15 cellular contexts compared by ENCODE assay signal in genomic region chr21:15797577-15798363, GRCh38.
DNase-seq lines count a peak whose midpoint lies in the region; ATAC-seq and TF ChIP-seq lines count a peak whose summit lies in the region.
"Had no signal": no experiment of that assay in that cellular context is flagged by ENCODE, and none has a peak within 500 bp of the region (broad histone marks: within the 10 kb centered on the region; RNA-seq: fewer than 3 reads in every experiment).

No MANE protein-coding gene starts in this region.

- no peak for TF ChIP-seq CTCF in KMS-11 (conservative IDR thresholded peaks at IDR 0.05; ENCODE audit: low read depth, low read length)
- no peak for TF ChIP-seq CTCF in neural progenitor cell (IDR thresholded peaks at IDR 0.05)
- TF ChIP-seq CTCF in vagina (IDR thresholded peaks at IDR 0.05) = no peak

- H3K4me1 Mint-ChIP-seq in activated CD4-positive, alpha-beta T cell treated with anti-CD3 and anti-CD28 coated beads, Interleukin-2, amount 10 ng/mL, durations not matched to agents 24 days and 14 days = peaks cover 44% of the 10 kb centered on the region
- H3K4me1 Mint-ChIP-seq in neural progenitor cell = peaks cover 6% of the 10 kb centered on the region

- H3K9me3 ChIP-seq in neural progenitor cell (ENCODE audit: low read depth) = no peaks in the 10 kb centered on the region
- H3K9me3 ChIP-seq in vagina = no peaks in the 10 kb centered on the region

- H3K9me3 Mint-ChIP-seq in activated CD4-positive, alpha-beta T cell treated with anti-CD3 and anti-CD28 coated beads, Interleukin-2, amount 10 ng/mL, durations not matched to agents 24 days and 14 days = no peaks in the 10 kb centered on the region
- H3K9me3 Mint-ChIP-seq in neural progenitor cell = no peaks in the 10 kb centered on the region
- H3K9me3 Mint-ChIP-seq: T-helper 1 cell treated with Interleukin-12 subunit alpha and Interleukin-12 subunit beta and Interleukin-4 antibody, amounts not matched to agents 30 μg/mL and 1 μg/mL, for 36 hours had no signal

- no peak overlapping the region for H3K4me3 ChIP-seq in KMS-11 (IDR thresholded peaks at IDR 0.05; ENCODE audit: insufficient read depth, low read depth, low read length)
- no peak overlapping the region for H3K4me3 ChIP-seq in neural progenitor cell
- no peak overlapping the region for H3K4me3 ChIP-seq in vagina

- ATAC-seq in HG03354 (IDR thresholded peaks at IDR 0.05; ENCODE audit: poor library complexity, severe bottlenecking, unreplicated experiment) (no peak), GM19035 (IDR thresholded peaks at IDR 0.05; ENCODE audit: unreplicated experiment) (no peak)
- ATAC-seq: left cardiac atrium had no signal

- no peak for TF ChIP-seq POLR2A in vagina (IDR thresholded peaks at IDR 0.05)

- intact Hi-C loops in activated CD4-positive, alpha-beta T cell treated with anti-CD3 and anti-CD28 coated beads, Interleukin-2, amount 10 ng/mL, durations not matched to agents 24 days and 14 days (cut with micrococcal nuclease) = no loop called here
- intact Hi-C loops in vagina (cut with DNase I) = no loop called here

- H3K79me2 ChIP-seq in KMS-11 (ENCODE audit: insufficient read depth, low read depth) (no peaks in the 10 kb centered on the region), neural progenitor cell (ENCODE audit: low read depth) (no peaks in the 10 kb centered on the region)

- peak overlapping the region; percentile 16; the same call in 1 of the 2 replicates for H3K4me2 ChIP-seq in KMS-11
- no peak overlapping the region for H3K4me2 ChIP-seq in neural progenitor cell

- H3K27ac ChIP-seq in KMS-11 (no peak overlapping the region), neural progenitor cell (no peak overlapping the region), vagina (no peak overlapping the region)
- H3K27ac ChIP-seq: epithelial cell of prostate had no signal

- peaks cover 22% of the 10 kb centered on the region for H3K36me3 Mint-ChIP-seq in activated CD4-positive, alpha-beta T cell treated with anti-CD3 and anti-CD28 coated beads, Interleukin-2, amount 10 ng/mL, durations not matched to agents 24 days and 14 days (ENCODE audit: low read depth)
- H3K36me3 Mint-ChIP-seq in neural progenitor cell = peaks cover 4% of the 10 kb centered on the region

- H3K36me3 ChIP-seq in KMS-11 (ENCODE audit: insufficient read depth) = no peaks in the 10 kb centered on the region
- H3K36me3 ChIP-seq in neural progenitor cell = no peaks in the 10 kb centered on the region
- no peaks in the 10 kb centered on the region for H3K36me3 ChIP-seq in vagina

- no peaks in the 10 kb centered on the region for H3K27me3 Mint-ChIP-seq in activated CD4-positive, alpha-beta T cell treated with anti-CD3 and anti-CD28 coated beads, Interleukin-2, amount 10 ng/mL, durations not matched to agents 24 days and 14 days
- no peaks in the 10 kb centered on the region for H3K27me3 Mint-ChIP-seq in neural progenitor cell (ENCODE audit: insufficient read depth, low read depth)

- H3F3A ChIP-seq in neural progenitor cell (ENCODE audit: low read depth) = no peaks in the 10 kb centered on the region

- H3K27me3 ChIP-seq in KMS-11 (ENCODE audit: insufficient read depth, low read depth) = no peaks in the 10 kb centered on the region
- no peaks in the 10 kb centered on the region for H3K27me3 ChIP-seq in neural progenitor cell
- no peaks in the 10 kb centered on the region for H3K27me3 ChIP-seq in vagina

- H3K27ac Mint-ChIP-seq in activated CD4-positive, alpha-beta T cell treated with anti-CD3 and anti-CD28 coated beads, Interleukin-2, amount 10 ng/mL, durations not matched to agents 24 days and 14 days = peak overlapping the region; percentile 15
- H3K27ac Mint-ChIP-seq in neural progenitor cell = no peak overlapping the region
- H3K27ac Mint-ChIP-seq: T-helper 1 cell treated with Interleukin-12 subunit alpha and Interleukin-12 subunit beta and Interleukin-4 antibody, amounts not matched to agents 30 μg/mL and 1 μg/mL, for 36 hours had no signal

- H3K4me1 ChIP-seq in KMS-11 (ENCODE audit: low read depth, poor library complexity, severe bottlenecking) (peaks cover 39% of the 10 kb centered on the region), neural progenitor cell (no peaks in the 10 kb centered on the region), vagina (peaks cover 11% of the 10 kb centered on the region)

- H2AFZ ChIP-seq in KMS-11 (ENCODE audit: low read depth) (no peak overlapping the region), neural progenitor cell (replicated peaks) (no peak overlapping the region)

- H3K9ac ChIP-seq in KMS-11 = no peak overlapping the region
- no peak overlapping the region for H3K9ac ChIP-seq in neural progenitor cell

- H4K20me1 ChIP-seq in KMS-11 (ENCODE audit: insufficient read depth) (no peaks in the 10 kb centered on the region), neural progenitor cell (ENCODE audit: low read depth) (no peaks in the 10 kb centered on the region)

- no peak overlapping the region for H3K4me3 Mint-ChIP-seq in activated CD4-positive, alpha-beta T cell treated with anti-CD3 and anti-CD28 coated beads, Interleukin-2, amount 10 ng/mL, durations not matched to agents 24 days and 14 days
- no peak overlapping the region for H3K4me3 Mint-ChIP-seq in neural progenitor cell
- H3K4me3 Mint-ChIP-seq: T-helper 1 cell treated with Interleukin-12 subunit alpha and Interleukin-12 subunit beta and Interleukin-4 antibody, amounts not matched to agents 30 μg/mL and 1 μg/mL, for 36 hours had no signal

- no peak for DNase-seq in activated CD4-positive, alpha-beta T cell treated with anti-CD3 and anti-CD28 coated beads, Interleukin-2, amount 10 ng/mL, durations not matched to agents 24 days and 14 days
- no peak for DNase-seq in activated CD4-positive, alpha-beta T cell treated with anti-CD3 and anti-CD28 coated beads, Interleukin-2, amount 50 U/mL, for 4 hours
- DNase-seq in dermis blood vessel endothelial cell (peak; percentile 20), neural progenitor cell (ENCODE audit: low spot score) (peak; percentile 3), vagina (ENCODE audit: extremely low spot score in 2 of 2) (no peak)
- DNase-seq: 8988T, COR-L47, left cardiac atrium, NCI-H1105, NCI-H446 treated with DMSO at 0.1 percent for 48 hours had no signal

Comparison
In these comparisons a context has a peak if more than half of its experiments do, and no peak if none do; other contexts are left out.
1. DNase-seq: peak in dermis blood vessel endothelial cell (single experiment) and neural progenitor cell (single experiment); none in activated CD4-positive, alpha-beta T cell treated with anti-CD3 and anti-CD28 coated beads, Interleukin-2, amount 10 ng/mL, durations not matched to agents 24 days and 14 days (single experiment), activated CD4-positive, alpha-beta T cell treated with anti-CD3 and anti-CD28 coated beads, Interleukin-2, amount 50 U/mL, for 4 hours (0 of 2) and vagina (0 of 2).